In the genomic region with DNA sequence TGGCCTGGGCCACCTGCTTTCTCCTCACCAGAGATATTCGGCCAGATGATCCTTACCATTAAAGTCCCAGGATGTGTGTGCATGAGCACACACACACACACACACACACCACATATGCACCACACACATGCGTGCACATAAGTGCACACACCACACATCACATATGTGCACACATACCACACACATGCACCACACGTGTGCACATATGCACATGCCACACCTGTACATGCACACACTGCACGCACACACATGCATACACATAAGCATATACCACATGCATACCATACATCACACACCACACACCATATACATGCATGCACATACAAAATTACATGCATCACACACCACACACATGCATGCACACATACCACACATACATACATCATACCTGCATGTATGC, we compare ENCODE assay signal across 2 cellular contexts.
TF ChIP-seq lines count a peak whose summit lies in the region.

No MANE protein-coding gene starts in this region.

TF ChIP-seq in SK-N-SH, 30 proteins besides CTCF, POLR2A, EP300 and RAD21 (continued from another document):
- TF ChIP-seq POLR2AphosphoS5 (IDR thresholded peaks at IDR 0.05; ENCODE audit: low read depth, low read length) (no peak), RCOR1 (IDR thresholded peaks at IDR 0.05; ENCODE audit: low read length) (no peak), TAF1 (IDR thresholded peaks at IDR 0.05; ENCODE audit: borderline replicate concordance, low read depth, low read length) (no peak), GATA2 (CRISPR knock-in tag; IDR thresholded peaks at IDR 0.05) (no peak), GABPA (IDR thresholded peaks at IDR 0.05; ENCODE audit: low read depth) (no peak), TCF12 (IDR thresholded peaks at IDR 0.05) (no peak), YY1 (IDR thresholded peaks at IDR 0.05; ENCODE audit: low read depth) (no peak), FOXJ3 (CRISPR knock-in tag; IDR thresholded peaks at IDR 0.05) (no peak), IRF3 (IDR thresholded peaks at IDR 0.05; ENCODE audit: low read depth, low read length) (no peak)
- TF ChIP-seq, protein P1, sequence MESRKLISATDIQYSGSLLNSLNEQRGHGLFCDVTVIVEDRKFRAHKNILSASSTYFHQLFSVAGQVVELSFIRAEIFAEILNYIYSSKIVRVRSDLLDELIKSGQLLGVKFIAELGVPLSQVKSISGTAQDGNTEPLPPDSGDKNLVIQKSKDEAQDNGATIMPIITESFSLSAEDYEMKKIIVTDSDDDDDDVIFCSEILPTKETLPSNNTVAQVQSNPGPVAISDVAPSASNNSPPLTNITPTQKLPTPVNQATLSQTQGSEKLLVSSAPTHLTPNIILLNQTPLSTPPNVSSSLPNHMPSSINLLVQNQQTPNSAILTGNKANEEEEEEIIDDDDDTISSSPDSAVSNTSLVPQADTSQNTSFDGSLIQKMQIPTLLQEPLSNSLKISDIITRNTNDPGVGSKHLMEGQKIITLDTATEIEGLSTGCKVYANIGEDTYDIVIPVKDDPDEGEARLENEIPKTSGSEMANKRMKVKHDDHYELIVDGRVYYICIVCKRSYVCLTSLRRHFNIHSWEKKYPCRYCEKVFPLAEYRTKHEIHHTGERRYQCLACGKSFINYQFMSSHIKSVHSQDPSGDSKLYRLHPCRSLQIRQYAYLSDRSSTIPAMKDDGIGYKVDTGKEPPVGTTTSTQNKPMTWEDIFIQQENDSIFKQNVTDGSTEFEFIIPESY (IDR thresholded peaks at IDR 0.05; ENCODE audit: borderline replicate concordance, low read depth), result no peak
- TF ChIP-seq, protein P2, sequence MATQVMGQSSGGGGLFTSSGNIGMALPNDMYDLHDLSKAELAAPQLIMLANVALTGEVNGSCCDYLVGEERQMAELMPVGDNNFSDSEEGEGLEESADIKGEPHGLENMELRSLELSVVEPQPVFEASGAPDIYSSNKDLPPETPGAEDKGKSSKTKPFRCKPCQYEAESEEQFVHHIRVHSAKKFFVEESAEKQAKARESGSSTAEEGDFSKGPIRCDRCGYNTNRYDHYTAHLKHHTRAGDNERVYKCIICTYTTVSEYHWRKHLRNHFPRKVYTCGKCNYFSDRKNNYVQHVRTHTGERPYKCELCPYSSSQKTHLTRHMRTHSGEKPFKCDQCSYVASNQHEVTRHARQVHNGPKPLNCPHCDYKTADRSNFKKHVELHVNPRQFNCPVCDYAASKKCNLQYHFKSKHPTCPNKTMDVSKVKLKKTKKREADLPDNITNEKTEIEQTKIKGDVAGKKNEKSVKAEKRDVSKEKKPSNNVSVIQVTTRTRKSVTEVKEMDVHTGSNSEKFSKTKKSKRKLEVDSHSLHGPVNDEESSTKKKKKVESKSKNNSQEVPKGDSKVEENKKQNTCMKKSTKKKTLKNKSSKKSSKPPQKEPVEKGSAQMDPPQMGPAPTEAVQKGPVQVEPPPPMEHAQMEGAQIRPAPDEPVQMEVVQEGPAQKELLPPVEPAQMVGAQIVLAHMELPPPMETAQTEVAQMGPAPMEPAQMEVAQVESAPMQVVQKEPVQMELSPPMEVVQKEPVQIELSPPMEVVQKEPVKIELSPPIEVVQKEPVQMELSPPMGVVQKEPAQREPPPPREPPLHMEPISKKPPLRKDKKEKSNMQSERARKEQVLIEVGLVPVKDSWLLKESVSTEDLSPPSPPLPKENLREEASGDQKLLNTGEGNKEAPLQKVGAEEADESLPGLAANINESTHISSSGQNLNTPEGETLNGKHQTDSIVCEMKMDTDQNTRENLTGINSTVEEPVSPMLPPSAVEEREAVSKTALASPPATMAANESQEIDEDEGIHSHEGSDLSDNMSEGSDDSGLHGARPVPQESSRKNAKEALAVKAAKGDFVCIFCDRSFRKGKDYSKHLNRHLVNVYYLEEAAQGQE (IDR thresholded peaks at IDR 0.05; ENCODE audit: low read depth, low read length), result no peak

TF ChIP-seq in SK-N-SH treated with all-trans-retinoic acid at 6 μM for 48 hours, 23 proteins besides CTCF, POLR2A, EP300 and RAD21:
- TF ChIP-seq, protein P3, sequence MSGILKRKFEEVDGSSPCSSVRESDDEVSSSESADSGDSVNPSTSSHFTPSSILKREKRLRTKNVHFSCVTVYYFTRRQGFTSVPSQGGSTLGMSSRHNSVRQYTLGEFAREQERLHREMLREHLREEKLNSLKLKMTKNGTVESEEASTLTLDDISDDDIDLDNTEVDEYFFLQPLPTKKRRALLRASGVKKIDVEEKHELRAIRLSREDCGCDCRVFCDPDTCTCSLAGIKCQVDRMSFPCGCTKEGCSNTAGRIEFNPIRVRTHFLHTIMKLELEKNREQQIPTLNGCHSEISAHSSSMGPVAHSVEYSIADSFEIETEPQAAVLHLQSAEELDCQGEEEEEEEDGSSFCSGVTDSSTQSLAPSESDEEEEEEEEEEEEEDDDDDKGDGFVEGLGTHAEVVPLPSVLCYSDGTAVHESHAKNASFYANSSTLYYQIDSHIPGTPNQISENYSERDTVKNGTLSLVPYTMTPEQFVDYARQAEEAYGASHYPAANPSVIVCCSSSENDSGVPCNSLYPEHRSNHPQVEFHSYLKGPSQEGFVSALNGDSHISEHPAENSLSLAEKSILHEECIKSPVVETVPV (CRISPR knock-in tag; IDR thresholded peaks at IDR 0.05), result no peak
